9 cellular contexts compared by ENCODE assay signal in the genomic region with DNA sequence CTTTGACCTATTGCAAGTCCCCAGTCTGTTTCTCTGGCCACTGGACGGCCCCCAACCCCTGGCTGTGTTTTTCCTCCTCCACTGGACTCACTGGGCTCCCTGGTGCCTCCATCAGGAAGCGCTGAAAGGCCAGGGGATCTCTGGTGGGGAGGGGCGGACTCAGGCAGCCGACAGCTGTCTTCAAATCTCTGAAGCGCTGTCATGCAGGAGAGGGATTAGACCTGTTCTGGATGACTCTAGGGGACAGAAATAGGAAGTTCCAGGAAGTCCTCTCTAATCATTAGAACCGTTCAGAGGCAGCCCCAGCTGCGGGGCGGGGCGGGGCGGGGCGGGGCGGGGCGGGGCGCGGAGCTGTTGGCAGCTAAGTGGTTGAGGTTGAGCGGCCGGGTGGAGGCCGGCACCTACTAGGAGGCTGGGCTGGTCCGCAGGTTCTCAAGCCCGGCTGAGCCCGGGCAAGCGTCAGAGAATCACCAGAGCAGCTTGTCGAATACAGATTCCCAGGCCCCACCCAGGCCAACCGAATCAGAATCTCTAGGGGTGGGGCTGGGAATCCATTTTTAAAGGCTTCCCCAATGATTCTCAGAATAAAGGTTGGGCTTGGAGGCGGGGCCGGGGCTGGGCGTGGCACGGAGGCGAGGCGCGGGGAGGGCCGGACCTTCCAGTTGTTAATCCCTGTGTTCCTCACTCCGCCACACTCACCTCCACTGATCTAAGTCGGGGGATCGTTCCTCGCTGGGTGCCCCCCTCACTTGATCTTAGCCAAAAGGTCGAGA. TPM values are rescaled to one million over a fixed set of nuclear protein-coding genes. Genes with fewer than 3 reads are reported as not detected.
DNase-seq lines count a peak whose midpoint lies in the region; ATAC-seq, FAIRE-seq and TF ChIP-seq lines count a peak whose summit lies in the region.
"Had no signal": no experiment of that assay in that cellular context is flagged by ENCODE, and none has a peak within 500 bp of the region (broad histone marks: within the 10 kb centered on the region; RNA-seq: fewer than 3 reads in every experiment).

No MANE protein-coding gene starts in this region.

- CTCF ChIA-PET in PC-3 (lab: Charles Lee): interaction anchor here (0.7 to 3.9 kb wide), 6 partner anchors 9 to 44 kb away, joined by 3 to 67 read pairs (median 19); no protein-coding TSS in a partner anchor

- H3K27ac Mint-ChIP-seq in activated T-helper 17 cell treated with anti-CD3 and anti-CD28 coated beads, Interleukin-2, amount 50 U/mL, for 72 hours: peak overlapping the region; percentile 43

- 0 out of 2 replicates have a peak overlapping the region, but pooled peaks have one; percentile 17 for H2AFZ ChIP-seq in PC-3 (ENCODE audit: low read length)

- peaks cover 8% of the 10 kb centered on the region; the same call in 1 of the 2 replicates for H3K4me1 ChIP-seq in HUES48 (ENCODE audit: control insufficient read depth, insufficient read depth, low read length)
- H3K4me1 ChIP-seq in PC-3 (ENCODE audit: insufficient read depth, low read length): peaks cover 32% of the 10 kb centered on the region
- peaks cover 3 to 20% (median 10%) of the 10 kb centered on the region in 3 donors for H3K4me1 ChIP-seq in pancreas
- peaks cover 36% of the 10 kb centered on the region for H3K4me1 ChIP-seq in vagina

- H3K4me3 ChIP-seq in HUES48 (ENCODE audit: low read depth, low read length) (peak overlapping the region; percentile 55), PC-3 (ENCODE audit: low read length) (peak overlapping the region; percentile 52), pancreas (peak overlapping the region in 2 of 4 donors; percentile 28 to 45), vagina (peak overlapping the region; percentile 41)

- no peaks in the 10 kb centered on the region for H3K9me3 ChIP-seq in HUES48 (ENCODE audit: control insufficient read depth, insufficient read depth, low read length)
- no peaks in the 10 kb centered on the region for H3K9me3 ChIP-seq in PC-3 (ENCODE audit: low read length)
- no peaks in the 10 kb centered on the region for H3K9me3 ChIP-seq in pancreas
- H3K9me3 ChIP-seq in vagina: no peaks in the 10 kb centered on the region

- H3K4me1 Mint-ChIP-seq in activated T-helper 17 cell treated with anti-CD3 and anti-CD28 coated beads, Interleukin-2, amount 50 U/mL, for 72 hours: peaks cover 5% of the 10 kb centered on the region

- H3K79me2 ChIP-seq in PC-3 (ENCODE audit: low read length): no peaks in the 10 kb centered on the region

- POLR2A ChIA-PET in PC-3 (lab: Charles Lee; ENCODE audit: unreplicated experiment): interaction anchor here (0.6 to 1.2 kb wide), 6 partner anchors 14 to 39 kb away, joined by 3 to 11 read pairs (median 6); no protein-coding TSS in a partner anchor

- no peaks in the 10 kb centered on the region for H3K27me3 Mint-ChIP-seq in activated T-helper 17 cell treated with anti-CD3 and anti-CD28 coated beads, Interleukin-2, amount 50 U/mL, for 72 hours

- no peaks in the 10 kb centered on the region for H3F3A ChIP-seq in PC-3 (ENCODE audit: low read length, unreplicated experiment)

- TF ChIP-seq CTCF in GM20000 (IDR thresholded peaks at IDR 0.05; ENCODE audit: extremely low read depth, missing control alignments): no peak
- TF ChIP-seq CTCF in PC-3 (conservative IDR thresholded peaks at IDR 0.05; ENCODE audit: low read depth, low read length): no peak; the same call in 1 of the 2 replicates
- no peak for TF ChIP-seq CTCF in pancreas (IDR thresholded peaks at IDR 0.05)
- no peak for TF ChIP-seq CTCF in vagina (IDR thresholded peaks at IDR 0.05)

- TF ChIP-seq POLR2A in vagina (IDR thresholded peaks at IDR 0.05): peak in 1 of 2 donors; percentile 58

- H3K9me3 Mint-ChIP-seq in activated T-helper 17 cell treated with anti-CD3 and anti-CD28 coated beads, Interleukin-2, amount 50 U/mL, for 72 hours: no peaks in the 10 kb centered on the region

- H3K9me2 ChIP-seq in PC-3 (replicated peaks; ENCODE audit: low read length): no peaks in the 10 kb centered on the region

- H3K27me3 ChIP-seq in HUES48 (ENCODE audit: control insufficient read depth, insufficient read depth, low read length): peaks cover 10% of the 10 kb centered on the region
- no peaks in the 10 kb centered on the region for H3K27me3 ChIP-seq in PC-3 (ENCODE audit: low read length)
- no peaks in the 10 kb centered on the region for H3K27me3 ChIP-seq in pancreas
- no peaks in the 10 kb centered on the region for H3K27me3 ChIP-seq in vagina

- H3K4me3 Mint-ChIP-seq in activated T-helper 17 cell treated with anti-CD3 and anti-CD28 coated beads, Interleukin-2, amount 50 U/mL, for 72 hours: peak overlapping the region; percentile 77

- H3K9ac ChIP-seq in HUES48 (ENCODE audit: low read depth, low read length): 0 out of 2 replicates have a peak overlapping the region, but pooled peaks have one; percentile 25
- peak overlapping the region; percentile 62 for H3K9ac ChIP-seq in PC-3 (ENCODE audit: low read length)

- no peak for FAIRE-seq in pancreas (lab: Jason Lieb, UNC)
- FAIRE-seq: TTC549 had no signal

- no TSS peak for BruUV-seq in PC-3 (replicated peaks; lab: Mats Ljungman, UMichigan)

- H3K27ac ChIP-seq in HUES48 (ENCODE audit: low read depth, low read length) (no peak overlapping the region), PC-3 (ENCODE audit: low read length) (peak overlapping the region; percentile 72), pancreas (peak overlapping the region; percentile 55 to 77 (median 70)), vagina (peak overlapping the region; percentile 83)

- 2% methylated on average over 35 to 37 of the region's 37 CpGs for WGBS in pancreas, 2 donors

- H3K36me3 Mint-ChIP-seq in activated T-helper 17 cell treated with anti-CD3 and anti-CD28 coated beads, Interleukin-2, amount 50 U/mL, for 72 hours (ENCODE audit: low read depth): peaks cover 5% of the 10 kb centered on the region

- no peaks in the 10 kb centered on the region for H4K20me1 ChIP-seq in PC-3 (ENCODE audit: low read length)

- DNase-seq in COLO668 (lab: John Stamatoyannopoulos, UW; ENCODE audit: unreplicated experiment): peak; percentile 89
- peak; percentile 80 for DNase-seq in GM20000 (ENCODE audit: low spot score)
- peak; percentile 91 for DNase-seq in PC-3
- DNase-seq in glomerular visceral epithelial cell (ENCODE audit: extremely low spot score): peak; percentile 76
- DNase-seq in pancreas: peak; percentile 87 to 94 (median 89)
- DNase-seq in vagina (ENCODE audit: extremely low spot score in 2 of 2): peak in 1 of 2 donors; percentile 89

- H3K36me3 ChIP-seq in HUES48 (ENCODE audit: control insufficient read depth, insufficient read depth, low read length) (no peaks in the 10 kb centered on the region), PC-3 (ENCODE audit: low read depth, low read length) (peaks cover 13% of the 10 kb centered on the region), pancreas (peaks cover 0 to 11% (median 3%) of the 10 kb centered on the region in 3 donors), vagina (peaks cover 0 to 15% of the 10 kb centered on the region in 2 donors)

- peak; percentile 64 for ATAC-seq in PC-3
- ATAC-seq in activated T-helper 17 cell treated with anti-CD3 and anti-CD28 coated beads, Interleukin-2, amount 50 U/mL, for 72 hours (replicated peaks): peak; percentile 78
- peak; percentile 81 to 85 (median 84) for ATAC-seq in pancreas

- H3K4me2 ChIP-seq in PC-3 (ENCODE audit: low read length): peak overlapping the region; percentile 80

- intact Hi-C loops in PC-3 (cut with micrococcal nuclease) (loop anchor here (1.0 to 5.0 kb wide), 4 partner anchors 19 to 232 kb away; no protein-coding TSS in a partner anchor), pancreas (cut with DNase I) (loop anchor here in 1 of 3 donors (5.0 kb wide), 1 partner anchor 37 kb away; no protein-coding TSS in a partner anchor), vagina (cut with DNase I) (loop anchor here (5.0 kb wide), 1 partner anchor 33 kb away; no protein-coding TSS in a partner anchor)

RNA-seq across cellular contexts. Expression of a gene that starts 11.4 kb away (rescaled TPM):
- 216 and 349 TPM in 2 replicates for total RNA-seq in PC-3 (2014; rRNA removed)
- total RNA-seq in activated T-helper 17 cell treated with anti-CD3 and anti-CD28 coated beads, Interleukin-2, amount 50 U/mL, for 72 hours: 10 to 100 TPM in 1 of 2 donors, 1 to 10 TPM in 1; 9.4 to 21.0 TPM
- total RNA-seq in pancreas: 10 to 100 TPM in 4 of 6 donors, 1 to 10 TPM in 2; 8.6 to 24.4 (median 15.7) TPM
- 10 to 100 TPM; 10.8 to 11.9 TPM for polyA plus RNA-seq in pancreas
- 80.5 TPM for total RNA-seq in vagina

RNA-seq across cellular contexts. Expression of a gene that starts 26.5 kb away (rescaled TPM):
- total RNA-seq in PC-3 (2014; rRNA removed) (147 and 189 TPM in 2 replicates), pancreas (10 to 100 TPM; 49.6 to 91.9 (median 54.8) TPM), vagina (729 TPM)
- total RNA-seq in activated T-helper 17 cell treated with anti-CD3 and anti-CD28 coated beads, Interleukin-2, amount 50 U/mL, for 72 hours: 10 to 100 TPM; 25.0 to 51.1 TPM
- polyA plus RNA-seq in pancreas: 100 to 1,000 TPM in 1 of 2 donors, 10 to 100 TPM in 1; 91.9 to 103 TPM

RNA-seq across cellular contexts. Expression of a gene that starts 58.5 kb away (rescaled TPM):
- total RNA-seq in PC-3 (2014; rRNA removed): 2.6 and 6.5 TPM in 2 replicates
- total RNA-seq in activated T-helper 17 cell treated with anti-CD3 and anti-CD28 coated beads, Interleukin-2, amount 50 U/mL, for 72 hours: 1 to 10 TPM in 1 of 2 donors, under 1 TPM in 1; 0.28 to 1.3 TPM
- 10 to 100 TPM in 2 of 6 donors, 1 to 10 TPM in 4; 6.0 to 13.6 (median 8.1) TPM for total RNA-seq in pancreas
- polyA plus RNA-seq in pancreas: 1 to 10 TPM; 5.6 TPM
- total RNA-seq in vagina: 45.9 TPM

RNA-seq across cellular contexts. Expression of a gene that starts 58.9 kb away (rescaled TPM):
- total RNA-seq in PC-3 (2014; rRNA removed): not detected in 2 replicates
- total RNA-seq in activated T-helper 17 cell treated with anti-CD3 and anti-CD28 coated beads, Interleukin-2, amount 50 U/mL, for 72 hours: not detected
- not detected for total RNA-seq in pancreas
- under 1 TPM; 0.04 to 0.63 TPM for polyA plus RNA-seq in pancreas
- total RNA-seq in vagina: not detected
